16 cellular contexts compared by ENCODE assay signal in genomic region chr17:77845541-77846225, GRCh38.
DNase-seq lines count a peak whose midpoint lies in the region; ATAC-seq and TF ChIP-seq lines count a peak whose summit lies in the region.
"Had no signal": no experiment of that assay in that cellular context is flagged by ENCODE, and none has a peak within 500 bp of the region (broad histone marks: within the 10 kb centered on the region; RNA-seq: fewer than 3 reads in every experiment).

No MANE protein-coding gene starts in this region.

- no peak for ATAC-seq in activated naive CD8-positive, alpha-beta T cell treated with anti-CD3 and anti-CD28 coated beads, Interleukin-2, amount 50 U/mL, for 24 hours
- ATAC-seq in DND-41 (ENCODE audit: insufficient read depth, low read depth): no peak
- no peak for ATAC-seq in stimulated activated naive B cell treated with anti-CD40 and anti-IgM and Interleukin-4, amounts not matched to agents 10 μg/mL and 1 μg/mL and 100 μg/mL, for 72 hours (replicated peaks)

- no peak overlapping the region for H2AFZ ChIP-seq in DND-41 (ENCODE audit: low read depth, low read length)
- H2AFZ ChIP-seq: PC-9 had no signal

- H3K36me3 ChIP-seq in DND-41 (ENCODE audit: insufficient read depth, low read length): no peaks in the 10 kb centered on the region
- H3K36me3 ChIP-seq in effector memory CD4-positive, alpha-beta T cell (ENCODE audit: control insufficient read depth, insufficient read depth, low read length): no peaks in the 10 kb centered on the region

- peak overlapping the region; percentile 30 for H3K9ac ChIP-seq in DND-41 (ENCODE audit: low read depth, low read length)

- H3K27ac Mint-ChIP-seq in activated naive CD8-positive, alpha-beta T cell: peak overlapping the region; percentile 12
- H3K27ac Mint-ChIP-seq in activated naive CD8-positive, alpha-beta T cell treated with anti-CD3 and anti-CD28 coated beads, Interleukin-2, amount 50 U/mL, for 24 hours: no peak overlapping the region
- no peak overlapping the region for H3K27ac Mint-ChIP-seq in stimulated activated naive B cell treated with anti-CD40 and anti-IgM and Interleukin-4, amounts not matched to agents 10 μg/mL and 1 μg/mL and 100 μg/mL, for 72 hours

- H3K27ac ChIP-seq in DND-41 (ENCODE audit: low read length): peak overlapping the region; percentile 95
- peak overlapping the region; percentile 39 for H3K27ac ChIP-seq in effector memory CD4-positive, alpha-beta T cell (ENCODE audit: insufficient read depth, low read length, poor library complexity, severe bottlenecking)
- H3K27ac ChIP-seq: PC-9 had no signal

- no peak for TF ChIP-seq CTCF in DND-41 (IDR thresholded peaks at IDR 0.05; ENCODE audit: borderline replicate concordance, extremely low read depth, low read length, poor library complexity, severe bottlenecking)

- intact Hi-C loops in posterior vena cava (cut with DNase I): no loop called here

- H3K4me1 ChIP-seq in DND-41 (ENCODE audit: insufficient read depth, low read length): peaks cover 88% of the 10 kb centered on the region
- H3K4me1 ChIP-seq in effector memory CD4-positive, alpha-beta T cell (ENCODE audit: control insufficient read depth, insufficient read depth, low read length, poor library complexity, severe bottlenecking): peaks cover 52% of the 10 kb centered on the region

- H3K79me2 ChIP-seq in DND-41 (ENCODE audit: insufficient read depth, low read length): no peaks in the 10 kb centered on the region

- no peak overlapping the region for H3K4me2 ChIP-seq in DND-41 (ENCODE audit: insufficient read depth, low read length)
- H3K4me2 ChIP-seq: PC-9 had no signal

- H3K36me3 Mint-ChIP-seq in activated naive CD8-positive, alpha-beta T cell: no peaks in the 10 kb centered on the region
- no peaks in the 10 kb centered on the region for H3K36me3 Mint-ChIP-seq in activated naive CD8-positive, alpha-beta T cell treated with anti-CD3 and anti-CD28 coated beads, Interleukin-2, amount 50 U/mL, for 24 hours (ENCODE audit: low read depth)
- H3K36me3 Mint-ChIP-seq in stimulated activated naive B cell treated with anti-CD40 and anti-IgM and Interleukin-4, amounts not matched to agents 10 μg/mL and 1 μg/mL and 100 μg/mL, for 72 hours: no peaks in the 10 kb centered on the region

- no peaks in the 10 kb centered on the region for H4K20me1 ChIP-seq in DND-41 (ENCODE audit: insufficient read depth, low read length)

- no peak overlapping the region for H3K4me3 Mint-ChIP-seq in activated naive CD8-positive, alpha-beta T cell
- H3K4me3 Mint-ChIP-seq in activated naive CD8-positive, alpha-beta T cell treated with anti-CD3 and anti-CD28 coated beads, Interleukin-2, amount 50 U/mL, for 24 hours: no peak overlapping the region
- no peak overlapping the region for H3K4me3 Mint-ChIP-seq in stimulated activated naive B cell treated with anti-CD40 and anti-IgM and Interleukin-4, amounts not matched to agents 10 μg/mL and 1 μg/mL and 100 μg/mL, for 72 hours
- H3K4me3 Mint-ChIP-seq: CD4-positive, alpha-beta T cell had no signal

- no peak overlapping the region for H3K4me3 ChIP-seq in DND-41 (ENCODE audit: low read depth in 1 of 2, low read length in 2 of 2)
- H3K4me3 ChIP-seq in effector memory CD4-positive, alpha-beta T cell (ENCODE audit: insufficient read depth, low read depth, low read length, poor library complexity, severe bottlenecking): no peak overlapping the region
- H3K4me3 ChIP-seq: PC-9 had no signal

- H3K27me3 Mint-ChIP-seq in activated naive CD8-positive, alpha-beta T cell: no peaks in the 10 kb centered on the region
- H3K27me3 Mint-ChIP-seq in activated naive CD8-positive, alpha-beta T cell treated with anti-CD3 and anti-CD28 coated beads, Interleukin-2, amount 50 U/mL, for 24 hours: peaks cover 2% of the 10 kb centered on the region
- peaks cover 17 to 26% of the 10 kb centered on the region in 2 donors for H3K27me3 Mint-ChIP-seq in stimulated activated naive B cell treated with anti-CD40 and anti-IgM and Interleukin-4, amounts not matched to agents 10 μg/mL and 1 μg/mL and 100 μg/mL, for 72 hours
- H3K27me3 Mint-ChIP-seq: CD4-positive, alpha-beta T cell had no signal

- H3K9me3 Mint-ChIP-seq in activated naive CD8-positive, alpha-beta T cell (ENCODE audit: low read depth): no peaks in the 10 kb centered on the region
- no peaks in the 10 kb centered on the region for H3K9me3 Mint-ChIP-seq in activated naive CD8-positive, alpha-beta T cell treated with anti-CD3 and anti-CD28 coated beads, Interleukin-2, amount 50 U/mL, for 24 hours
- H3K9me3 Mint-ChIP-seq in stimulated activated naive B cell treated with anti-CD40 and anti-IgM and Interleukin-4, amounts not matched to agents 10 μg/mL and 1 μg/mL and 100 μg/mL, for 72 hours: no peaks in the 10 kb centered on the region
- H3K9me3 Mint-ChIP-seq: CD4-positive, alpha-beta T cell had no signal

- H3K9me3 ChIP-seq in DND-41 (ENCODE audit: insufficient read depth, low read length, severe bottlenecking): no peaks in the 10 kb centered on the region
- no peaks in the 10 kb centered on the region for H3K9me3 ChIP-seq in effector memory CD4-positive, alpha-beta T cell (ENCODE audit: control insufficient read depth, low read length)

- peaks cover 56% of the 10 kb centered on the region for H3K4me1 Mint-ChIP-seq in activated naive CD8-positive, alpha-beta T cell (ENCODE audit: low read depth)
- H3K4me1 Mint-ChIP-seq in activated naive CD8-positive, alpha-beta T cell treated with anti-CD3 and anti-CD28 coated beads, Interleukin-2, amount 50 U/mL, for 24 hours: peaks cover 62% of the 10 kb centered on the region
- H3K4me1 Mint-ChIP-seq in stimulated activated naive B cell treated with anti-CD40 and anti-IgM and Interleukin-4, amounts not matched to agents 10 μg/mL and 1 μg/mL and 100 μg/mL, for 72 hours: peaks cover 32 to 54% of the 10 kb centered on the region in 2 donors

- H3K27me3 ChIP-seq in DND-41 (ENCODE audit: insufficient read depth, low read length, poor library complexity): no peaks in the 10 kb centered on the region
- no peaks in the 10 kb centered on the region for H3K27me3 ChIP-seq in effector memory CD4-positive, alpha-beta T cell (replicated peaks; ENCODE audit: control insufficient read depth, insufficient read depth, low read length, poor library complexity, severe bottlenecking)

- no peak for DNase-seq in activated naive CD8-positive, alpha-beta T cell treated with anti-CD3 and anti-CD28 coated beads, Interleukin-2, amount 50 U/mL, for 24 hours
- DNase-seq in DND-41 (peak; percentile 73), posterior vena cava (ENCODE audit: low spot score) (peak; percentile 61), ureter (ENCODE audit: low spot score) (no peak)
- no peak for DNase-seq in effector memory CD4-positive, alpha-beta T cell
- no peak for DNase-seq in stimulated activated naive B cell treated with anti-CD40 and anti-IgM and Interleukin-4, amounts not matched to agents 10 μg/mL and 1 μg/mL and 100 μg/mL, for 72 hours
- DNase-seq in stimulated activated CD4-positive, alpha-beta T cell treated with anti-CD3 and anti-CD28 coated beads, Interleukin-2, amount 100 ng/mL, for 24 hours: no peak
- DNase-seq: DMS 273 treated with DMSO at 0.1 percent for 48 hours, EL, H7, Karpas-422, NCI-H1105 treated with DMSO at 0.1 percent for 48 hours, NCI-H187, PC-9 had no signal

Comparison
In these comparisons a context has a peak if more than half of its experiments do, and no peak if none do; other contexts are left out.
1. DNase-seq: peak in DND-41 (single experiment) and posterior vena cava (single experiment); none in activated naive CD8-positive, alpha-beta T cell treated with anti-CD3 and anti-CD28 coated beads, Interleukin-2, amount 50 U/mL, for 24 hours (single experiment), effector memory CD4-positive, alpha-beta T cell (0 of 3), stimulated activated naive B cell treated with anti-CD40 and anti-IgM and Interleukin-4, amounts not matched to agents 10 μg/mL and 1 μg/mL and 100 μg/mL, for 72 hours (single experiment), ureter (single experiment) and stimulated activated CD4-positive, alpha-beta T cell treated with anti-CD3 and anti-CD28 coated beads, Interleukin-2, amount 100 ng/mL, for 24 hours (0 of 2).